24 cellular contexts compared by ENCODE assay signal in genomic region chr16:50640391-50640790, GRCh38. TPM values are rescaled to one million over a fixed set of nuclear protein-coding genes. Genes with fewer than 3 reads are reported as not detected.
"Had no signal": no experiment of that assay in that cellular context is flagged by ENCODE, and none has a peak within 500 bp of the region (broad histone marks: within the 10 kb centered on the region; RNA-seq: fewer than 3 reads in every experiment).

No MANE protein-coding gene starts in this region.

- H3K27me3 Mint-ChIP-seq: activated CD4-positive, alpha-beta memory T cell treated with anti-CD3 and anti-CD28 coated beads, Interleukin-2, amount 10 ng/mL, durations not matched to agents 7 days and 5 days; activated naive CD4-positive, alpha-beta T cell treated with anti-CD3 and anti-CD28 coated beads, Interleukin-2, amount 50 U/mL, for 24 hours; activated T-cell treated with anti-CD3 and anti-CD28 coated beads, Interleukin-2, amount 50 U/mL, for 24 hours; stimulated activated naive CD8-positive, alpha-beta T cell treated with anti-CD3 and anti-CD28 coated beads, Interleukin-15, amount 100 ng/mL, for 72 hours; type B pancreatic cell had no signal

- H3K4me3 ChIP-seq: breast epithelium, esophagus squamous epithelium, hepatocyte, right atrium auricular region, smooth muscle cell had no signal

- H3K4me1 Mint-ChIP-seq: activated B cell treated with CpG ODN at 0.5 μM for 24 hours had no signal

- ATAC-seq: left lobe of liver; stimulated activated naive CD8-positive, alpha-beta T cell treated with anti-CD3 and anti-CD28 coated beads, Interleukin-15, amount 100 ng/mL, for 72 hours had no signal

- H3K27ac Mint-ChIP-seq: activated B cell treated with CpG ODN at 0.5 μM for 24 hours; activated CD4-positive, alpha-beta memory T cell treated with anti-CD3 and anti-CD28 coated beads, Interleukin-2, amount 10 ng/mL, durations not matched to agents 7 days and 5 days; activated naive CD4-positive, alpha-beta T cell treated with anti-CD3 and anti-CD28 coated beads, Interleukin-2, amount 50 U/mL, for 24 hours; activated T-cell treated with anti-CD3 and anti-CD28 coated beads, Interleukin-2, amount 50 U/mL, for 24 hours; stimulated activated naive CD8-positive, alpha-beta T cell treated with anti-CD3 and anti-CD28 coated beads, Interleukin-15, amount 100 ng/mL, for 72 hours; type B pancreatic cell had no signal

- DNase-seq: activated B cell treated with CpG ODN at 0.5 μM for 24 hours; activated CD4-positive, alpha-beta memory T cell treated with anti-CD3 and anti-CD28 coated beads, Interleukin-2, amount 10 ng/mL, durations not matched to agents 7 days and 5 days; activated CD4-positive, alpha-beta T cell treated with anti-CD3 and anti-CD28 coated beads for 48 hours; activated gamma-delta T cell; activated T-cell treated with anti-CD3 and anti-CD28 coated beads, Interleukin-2, amount 50 U/mL, for 24 hours; cortex of kidney; esophagus squamous epithelium; foreskin fibroblast; midbrain; nephron progenitor cell; nucleus accumbens; stimulated activated CD4-positive, alpha-beta T cell treated with anti-CD3 and anti-CD28 coated beads, Interleukin-4, amount 100 ng/mL, for 1 hour; stimulated activated naive CD8-positive, alpha-beta T cell treated with anti-CD3 and anti-CD28 coated beads, Interleukin-15, amount 100 ng/mL, for 72 hours; T-helper 1 cell; T-helper 9 cell had no signal

- H3K4me3 Mint-ChIP-seq: activated B cell treated with CpG ODN at 0.5 μM for 24 hours; activated CD4-positive, alpha-beta memory T cell treated with anti-CD3 and anti-CD28 coated beads, Interleukin-2, amount 10 ng/mL, durations not matched to agents 7 days and 5 days; activated naive CD4-positive, alpha-beta T cell treated with anti-CD3 and anti-CD28 coated beads, Interleukin-2, amount 50 U/mL, for 24 hours; activated T-cell treated with anti-CD3 and anti-CD28 coated beads, Interleukin-2, amount 50 U/mL, for 24 hours; nephron progenitor cell; stimulated activated naive CD8-positive, alpha-beta T cell treated with anti-CD3 and anti-CD28 coated beads, Interleukin-15, amount 100 ng/mL, for 72 hours; type B pancreatic cell had no signal

- H3K9me3 Mint-ChIP-seq: activated B cell treated with CpG ODN at 0.5 μM for 24 hours; activated CD4-positive, alpha-beta memory T cell treated with anti-CD3 and anti-CD28 coated beads, Interleukin-2, amount 10 ng/mL, durations not matched to agents 7 days and 5 days; activated naive CD4-positive, alpha-beta T cell treated with anti-CD3 and anti-CD28 coated beads, Interleukin-2, amount 50 U/mL, for 24 hours; activated T-cell treated with anti-CD3 and anti-CD28 coated beads, Interleukin-2, amount 50 U/mL, for 24 hours; nephron progenitor cell; stimulated activated naive CD8-positive, alpha-beta T cell treated with anti-CD3 and anti-CD28 coated beads, Interleukin-15, amount 100 ng/mL, for 72 hours; type B pancreatic cell had no signal

RNA-seq across cellular contexts. Expression of gene SNX20, which starts 40.7 kb away (rescaled TPM):
- total RNA-seq: astrocyte, hepatocyte, smooth muscle cell, temporal lobe had no signal
- polyA plus RNA-seq: hepatocyte, smooth muscle cell had no signal

RNA-seq across cellular contexts. Expression of gene NOD2, which starts 53.0 kb away (rescaled TPM):
- total RNA-seq: astrocyte had no signal
- polyA plus RNA-seq: hepatocyte, smooth muscle cell had no signal
